Comparison of ENCODE assay signal across 8 cellular contexts in genomic region chr13:39765801-39766463, GRCh38.
DNase-seq lines count a peak whose midpoint lies in the region; ATAC-seq and TF ChIP-seq lines count a peak whose summit lies in the region.

No MANE protein-coding gene starts in this region.

- no peak overlapping the region for H3K4me3 ChIP-seq in GM12864 (ENCODE audit: low read depth, low read length)

- ATAC-seq in stimulated activated memory B cell treated with anti-CD40 and anti-IgM and Interleukin-4, amounts not matched to agents 10 μg/mL and 1 μg/mL and 100 μg/mL, for 72 hours: peak; percentile 54
- ATAC-seq in HG03108 (IDR thresholded peaks at IDR 0.05; ENCODE audit: unreplicated experiment): no peak
- ATAC-seq in HG02970 (IDR thresholded peaks at IDR 0.05; ENCODE audit: low FRiP score, unreplicated experiment): no peak
- no peak for ATAC-seq in effector memory CD8-positive, alpha-beta T cell (replicated peaks)

- no peaks in the 10 kb centered on the region for H3K27me3 Mint-ChIP-seq in activated naive CD8-positive, alpha-beta T cell treated with anti-CD3 and anti-CD28 coated beads for 36 hours
- no peaks in the 10 kb centered on the region for H3K27me3 Mint-ChIP-seq in stimulated activated memory B cell treated with anti-CD40 and anti-IgM and Interleukin-4, amounts not matched to agents 10 μg/mL and 1 μg/mL and 100 μg/mL, for 72 hours
- no peaks in the 10 kb centered on the region for H3K27me3 Mint-ChIP-seq in effector memory CD8-positive, alpha-beta T cell

- DNase-seq in GM12864 (ENCODE audit: low read depth) (no peak), NCI-H2107 (lab: John Stamatoyannopoulos, UW) (peak; percentile 21), iPS-NIHi11 (ENCODE audit: low spot score) (peak; percentile 42)
- DNase-seq in activated naive CD8-positive, alpha-beta T cell treated with anti-CD3 and anti-CD28 coated beads for 36 hours: peak; percentile 8
- DNase-seq in effector memory CD8-positive, alpha-beta T cell: no peak

- peaks cover 5% of the 10 kb centered on the region for H3K36me3 Mint-ChIP-seq in activated naive CD8-positive, alpha-beta T cell treated with anti-CD3 and anti-CD28 coated beads for 36 hours
- peaks cover 9% of the 10 kb centered on the region for H3K36me3 Mint-ChIP-seq in stimulated activated memory B cell treated with anti-CD40 and anti-IgM and Interleukin-4, amounts not matched to agents 10 μg/mL and 1 μg/mL and 100 μg/mL, for 72 hours
- no peaks in the 10 kb centered on the region for H3K36me3 Mint-ChIP-seq in effector memory CD8-positive, alpha-beta T cell (ENCODE audit: insufficient read depth)

- H3K4me3 Mint-ChIP-seq in activated naive CD8-positive, alpha-beta T cell treated with anti-CD3 and anti-CD28 coated beads for 36 hours: no peak overlapping the region
- H3K4me3 Mint-ChIP-seq in stimulated activated memory B cell treated with anti-CD40 and anti-IgM and Interleukin-4, amounts not matched to agents 10 μg/mL and 1 μg/mL and 100 μg/mL, for 72 hours: no peak overlapping the region
- no peak overlapping the region for H3K4me3 Mint-ChIP-seq in effector memory CD8-positive, alpha-beta T cell

- peaks cover 10% of the 10 kb centered on the region for H3K4me1 Mint-ChIP-seq in activated naive CD8-positive, alpha-beta T cell treated with anti-CD3 and anti-CD28 coated beads for 36 hours
- peaks cover 6% of the 10 kb centered on the region for H3K4me1 Mint-ChIP-seq in stimulated activated memory B cell treated with anti-CD40 and anti-IgM and Interleukin-4, amounts not matched to agents 10 μg/mL and 1 μg/mL and 100 μg/mL, for 72 hours
- H3K4me1 Mint-ChIP-seq in effector memory CD8-positive, alpha-beta T cell (ENCODE audit: low read depth in 2 of 2): peaks cover 4 to 6% of the 10 kb centered on the region in 2 donors

- H3K27ac Mint-ChIP-seq in activated naive CD8-positive, alpha-beta T cell treated with anti-CD3 and anti-CD28 coated beads for 36 hours: no peak overlapping the region
- H3K27ac Mint-ChIP-seq in stimulated activated memory B cell treated with anti-CD40 and anti-IgM and Interleukin-4, amounts not matched to agents 10 μg/mL and 1 μg/mL and 100 μg/mL, for 72 hours: no peak overlapping the region
- H3K27ac Mint-ChIP-seq in effector memory CD8-positive, alpha-beta T cell: no peak overlapping the region

- H3K9me3 Mint-ChIP-seq in activated naive CD8-positive, alpha-beta T cell treated with anti-CD3 and anti-CD28 coated beads for 36 hours: peaks cover 4% of the 10 kb centered on the region
- peaks cover 5% of the 10 kb centered on the region for H3K9me3 Mint-ChIP-seq in stimulated activated memory B cell treated with anti-CD40 and anti-IgM and Interleukin-4, amounts not matched to agents 10 μg/mL and 1 μg/mL and 100 μg/mL, for 72 hours
- H3K9me3 Mint-ChIP-seq in effector memory CD8-positive, alpha-beta T cell: no peaks in the 10 kb centered on the region

- peak; percentile 28 for TF ChIP-seq CTCF in GM12864 (IDR thresholded peaks at IDR 0.05; ENCODE audit: low read depth, low read length, missing control alignments)

Comparison
In these comparisons a context has a peak if more than half of its experiments do, and no peak if none do; other contexts are left out.
1. DNase-seq: peak in NCI-H2107 (single experiment), activated naive CD8-positive, alpha-beta T cell treated with anti-CD3 and anti-CD28 coated beads for 36 hours (single experiment) and iPS-NIHi11 (single experiment); none in GM12864 (single experiment) and effector memory CD8-positive, alpha-beta T cell (0 of 3).